In genomic region chr11:1392561-1392960, GRCh38 we compare ENCODE assay signal across 30 cellular contexts.
"Had no signal": no experiment of that assay in that cellular context is flagged by ENCODE, and none has a peak within 500 bp of the region (broad histone marks: within the 10 kb centered on the region; RNA-seq: fewer than 3 reads in every experiment).

No MANE protein-coding gene starts in this region.

- H3K27ac Mint-ChIP-seq: activated naive CD4-positive, alpha-beta T cell treated with anti-CD3 and anti-CD28 coated beads for 36 hours; activated naive CD8-positive, alpha-beta T cell treated with anti-CD3 and anti-CD28 coated beads for 36 hours; activated T-helper 1 cell treated with anti-CD3 and anti-CD28 coated beads, Interleukin-12 subunit alpha, Interleukin-12 subunit beta, Interleukin-2, Interleukin-4 antibody, amounts not matched to agents 30 ng/mL and 10 ng/mL and 1 ng/mL, durations not matched to agents 14 hours and 24 hours and 36 hours; mesothelial cell of epicardium; T-helper 2 cell treated with Interferon-gamma antibody and Interleukin-4, amounts not matched to agents 5 μg/mL and 100 μg/mL, for 36 hours had no signal

- ATAC-seq: left colon; sciatic nerve; stimulated activated naive CD8-positive, alpha-beta T cell treated with anti-CD3 and anti-CD28 coated beads, Interleukin-15, Interleukin-2, amounts not matched to agents 100 U/mL and 50 U/mL, for 24 hours had no signal

- H3K4me3 ChIP-seq: breast epithelium, esophagus squamous epithelium, hepatocyte, skin epidermis, thoracic aorta, vagina had no signal

- DNase-seq: activated CD4-positive, alpha-beta T cell treated with anti-CD3 and anti-CD28 coated beads for 4 hours; activated CD4-positive, alpha-beta T cell treated with anti-CD3 and anti-CD28 coated beads, Interleukin-2, amount 50 U/mL, for 4 hours; activated effector memory CD4-positive, alpha-beta T cell treated with anti-CD3 and anti-CD28 coated beads, Interleukin-2, amount 50 U/mL, for 16 hours; activated naive CD4-positive, alpha-beta T cell treated with anti-CD3 and anti-CD28 coated beads for 36 hours; activated naive CD8-positive, alpha-beta T cell treated with anti-CD3 and anti-CD28 coated beads for 36 hours; activated T-cell treated with anti-CD3 and anti-CD28 coated beads for 4 hours; central memory CD4-positive, alpha-beta T cell; dermis blood vessel endothelial cell; effector CD8-positive, alpha-beta T cell; esophagus squamous epithelium; foreskin melanocyte; islet precursor cell; left colon; naive B cell; stimulated activated CD4-positive, alpha-beta T cell treated with anti-CD3 and anti-CD28 coated beads, Interleukin-12 subunit alpha, Interleukin-12 subunit beta, amount 100 ng/mL, for 4 hours; stimulated activated CD4-positive, alpha-beta T cell treated with anti-CD3 and anti-CD28 coated beads, Interleukin-4, amount 100 ng/mL, for 1 hour; stimulated activated naive CD8-positive, alpha-beta T cell treated with anti-CD3 and anti-CD28 coated beads, Interleukin-15, Interleukin-2, amounts not matched to agents 100 U/mL and 50 U/mL, for 24 hours; T-helper 1 cell; trophoblast cell had no signal

- H3K9me3 Mint-ChIP-seq: activated naive CD4-positive, alpha-beta T cell treated with anti-CD3 and anti-CD28 coated beads for 36 hours; activated naive CD8-positive, alpha-beta T cell treated with anti-CD3 and anti-CD28 coated beads for 36 hours; activated T-helper 1 cell treated with anti-CD3 and anti-CD28 coated beads, Interleukin-12 subunit alpha, Interleukin-12 subunit beta, Interleukin-2, Interleukin-4 antibody, amounts not matched to agents 30 ng/mL and 10 ng/mL and 1 ng/mL, durations not matched to agents 14 hours and 24 hours and 36 hours; mesothelial cell of epicardium; T-helper 2 cell treated with Interferon-gamma antibody and Interleukin-4, amounts not matched to agents 5 μg/mL and 100 μg/mL, for 36 hours had no signal

- H3K36me3 ChIP-seq: breast epithelium, esophagus squamous epithelium, neutrophil, thoracic aorta, vagina had no signal

- H3K27ac ChIP-seq: breast epithelium, epithelial cell of prostate, esophagus squamous epithelium, hepatocyte, neutrophil, skin epidermis, thoracic aorta, vagina had no signal

- H3K4me1 Mint-ChIP-seq: activated naive CD8-positive, alpha-beta T cell treated with anti-CD3 and anti-CD28 coated beads for 36 hours had no signal

- H3K4me3 Mint-ChIP-seq: activated naive CD4-positive, alpha-beta T cell treated with anti-CD3 and anti-CD28 coated beads for 36 hours; activated naive CD8-positive, alpha-beta T cell treated with anti-CD3 and anti-CD28 coated beads for 36 hours; activated T-helper 1 cell treated with anti-CD3 and anti-CD28 coated beads, Interleukin-12 subunit alpha, Interleukin-12 subunit beta, Interleukin-2, Interleukin-4 antibody, amounts not matched to agents 30 ng/mL and 10 ng/mL and 1 ng/mL, durations not matched to agents 14 hours and 24 hours and 36 hours; T-helper 2 cell treated with Interferon-gamma antibody and Interleukin-4, amounts not matched to agents 5 μg/mL and 100 μg/mL, for 36 hours had no signal

- H3K36me3 Mint-ChIP-seq: activated naive CD8-positive, alpha-beta T cell treated with anti-CD3 and anti-CD28 coated beads for 36 hours; mesothelial cell of epicardium; naive B cell had no signal

- H3K9me3 ChIP-seq: breast epithelium, esophagus squamous epithelium, neutrophil, thoracic aorta, vagina had no signal
